Comparison of ENCODE assay signal across 29 cellular contexts in genomic region chr10:82762641-82763040, GRCh38.
"Had no signal": no experiment of that assay in that cellular context is flagged by ENCODE, and none has a peak within 500 bp of the region (broad histone marks: within the 10 kb centered on the region; RNA-seq: fewer than 3 reads in every experiment).

No MANE protein-coding gene starts in this region.

- H3K27me3 ChIP-seq: breast epithelium, cardiac muscle cell, colonic mucosa, gastrocnemius medialis, heart left ventricle had no signal

- DNase-seq: activated B cell treated with CpG ODN at 0.5 μM for 24 hours; activated CD4-positive, alpha-beta T cell treated with anti-CD3 and anti-CD28 coated beads for 48 hours; activated CD4-positive, alpha-beta T cell treated with anti-CD3 and anti-CD28 coated beads, Interleukin-2, amount 50 U/mL, for 1 hour; activated CD4-positive, alpha-beta T cell treated with anti-CD3 and anti-CD28 coated beads, Interleukin-2, amount 50 U/mL, for 48 hours; activated CD8-positive, alpha-beta memory T cell treated with anti-CD3 and anti-CD28 coated beads for 24 hours; activated CD8-positive, alpha-beta T cell treated with anti-CD3 and anti-CD28 coated beads for 36 hours; activated effector memory CD4-positive, alpha-beta T cell treated with Interleukin-2 at 50 U/mL for 16 hours; activated gamma-delta T cell treated with Interleukin-2 at 50 U/mL for 16 hours; activated naive CD4-positive, alpha-beta T cell treated with anti-CD3 and anti-CD28 coated beads, Interleukin-2, amount 50 U/mL, for 16 hours; activated naive CD4-positive, alpha-beta T cell treated with Interleukin-2 at 50 U/mL for 16 hours; activated T-cell treated with anti-CD3 and anti-CD28 coated beads, Interleukin-2, amount 50 U/mL, for 4 hours; amniotic stem cell; anterior cingulate cortex; central memory CD4-positive, alpha-beta T cell; cerebellar nuclear complex; colonic mucosa; effector CD8-positive, alpha-beta T cell; foreskin fibroblast; gastrocnemius medialis; glutamatergic neuron; heart left ventricle; T-helper 17 cell; T1000; WERI-Rb-1 had no signal

- H3K27ac ChIP-seq: breast epithelium, cardiac muscle cell, colonic mucosa, gastrocnemius medialis, heart left ventricle, WERI-Rb-1 had no signal

- ATAC-seq: activated CD4-positive, CD25-positive, alpha-beta regulatory T cell treated with anti-CD3 and anti-CD28 coated beads, Interleukin-2, amount 50 U/mL, for 24 hours; activated CD8-positive, alpha-beta T cell treated with anti-CD3 and anti-CD28 coated beads for 36 hours; activated T-cell treated with anti-CD3 and anti-CD28 coated beads, Interleukin-2, amount 50 U/mL, for 4 hours; activated T-helper 17 cell treated with anti-CD3 and anti-CD28 coated beads, Interleukin-2, amount 50 U/mL, for 72 hours; esophagus mucosa; gastrocnemius medialis; heart left ventricle; T-helper 17 cell had no signal

- H3K36me3 ChIP-seq: breast epithelium, cardiac muscle cell, colonic mucosa, gastrocnemius medialis, heart left ventricle, WERI-Rb-1 had no signal

- H3K9me3 ChIP-seq: breast epithelium, colonic mucosa, gastrocnemius medialis, heart left ventricle had no signal

- H3K4me3 ChIP-seq: breast epithelium, cardiac muscle cell, colonic mucosa, gastrocnemius medialis, heart left ventricle had no signal

- H3K4me1 ChIP-seq: breast epithelium, colonic mucosa, gastrocnemius medialis, heart left ventricle had no signal
